ENCODE assay signal across 28 cellular contexts in genomic region chr12:107900588-107900987, GRCh38.
"Had no signal": no experiment of that assay in that cellular context is flagged by ENCODE, and none has a peak within 500 bp of the region (broad histone marks: within the 10 kb centered on the region; RNA-seq: fewer than 3 reads in every experiment).

No MANE protein-coding gene starts in this region.

- H3K36me3 ChIP-seq: left lung, lower lobe of right lung, pancreas, prostate gland, sigmoid colon, spleen, tibial nerve, vagina had no signal

- DNase-seq: hippocampal formation; kidney glomerular epithelial cell; left colon; left lung; lower lobe of right lung; mammary epithelial cell; mesenchymal stem cell; naive thymus-derived CD8-positive, alpha-beta T cell; nucleus accumbens; pancreas; posterior cingulate gyrus; retina; right cardiac atrium; sigmoid colon; small intestine; spleen; stimulated activated CD4-positive, alpha-beta T cell treated with anti-CD3 and anti-CD28 coated beads, Interleukin-1b, Interleukin-23, amount 100 ng/mL, for 48 hours; stimulated activated CD4-positive, alpha-beta T cell treated with anti-CD3 and anti-CD28 coated beads, Interleukin-2, amount 100 ng/mL, for 48 hours; stimulated activated CD4-positive, alpha-beta T cell treated with anti-CD3 and anti-CD28 coated beads, Interleukin-4, amount 100 ng/mL, for 4 hours; stimulated activated CD8-positive, alpha-beta memory T cell treated with anti-CD3 and anti-CD28 coated beads, Interleukin-4, amount 100 ng/mL, for 48 hours; stimulated activated naive CD4-positive, alpha-beta T cell treated with Interleukin-2 at 50 U/mL for 16 hours; stimulated activated naive CD8-positive, alpha-beta T cell treated with anti-CD3 and anti-CD28 coated beads, Interleukin-15, amount 100 ng/mL, for 72 hours; substantia nigra had no signal

- H3K27ac ChIP-seq: left lung, lower lobe of right lung, pancreas, prostate gland, sigmoid colon, spleen, tibial nerve, vagina had no signal

- FAIRE-seq: keratinocyte, pancreas, small intestine had no signal

- H3K4me1 ChIP-seq: prostate gland had no signal

- H3K4me3 ChIP-seq: left lung, lower lobe of right lung, pancreas, prostate gland, sigmoid colon, spleen, tibial nerve, vagina had no signal

- H3K9me3 ChIP-seq: left lung, lower lobe of right lung, pancreas, prostate gland, sigmoid colon, spleen, tibial nerve, vagina had no signal

- ATAC-seq: left colon; left lung; lower lobe of right lung; naive thymus-derived CD8-positive, alpha-beta T cell; pancreas; right cardiac atrium; stimulated activated memory B cell treated with anti-CD40 and anti-IgM and Interleukin-4, amounts not matched to agents 10 μg/mL and 1 μg/mL and 100 μg/mL, for 72 hours; stimulated activated naive CD8-positive, alpha-beta T cell treated with anti-CD3 and anti-CD28 coated beads, Interleukin-15, amount 100 ng/mL, for 72 hours had no signal

- H3K27me3 ChIP-seq: vagina had no signal
